Comparison of ENCODE assay signal across 14 cellular contexts in the genomic region with DNA sequence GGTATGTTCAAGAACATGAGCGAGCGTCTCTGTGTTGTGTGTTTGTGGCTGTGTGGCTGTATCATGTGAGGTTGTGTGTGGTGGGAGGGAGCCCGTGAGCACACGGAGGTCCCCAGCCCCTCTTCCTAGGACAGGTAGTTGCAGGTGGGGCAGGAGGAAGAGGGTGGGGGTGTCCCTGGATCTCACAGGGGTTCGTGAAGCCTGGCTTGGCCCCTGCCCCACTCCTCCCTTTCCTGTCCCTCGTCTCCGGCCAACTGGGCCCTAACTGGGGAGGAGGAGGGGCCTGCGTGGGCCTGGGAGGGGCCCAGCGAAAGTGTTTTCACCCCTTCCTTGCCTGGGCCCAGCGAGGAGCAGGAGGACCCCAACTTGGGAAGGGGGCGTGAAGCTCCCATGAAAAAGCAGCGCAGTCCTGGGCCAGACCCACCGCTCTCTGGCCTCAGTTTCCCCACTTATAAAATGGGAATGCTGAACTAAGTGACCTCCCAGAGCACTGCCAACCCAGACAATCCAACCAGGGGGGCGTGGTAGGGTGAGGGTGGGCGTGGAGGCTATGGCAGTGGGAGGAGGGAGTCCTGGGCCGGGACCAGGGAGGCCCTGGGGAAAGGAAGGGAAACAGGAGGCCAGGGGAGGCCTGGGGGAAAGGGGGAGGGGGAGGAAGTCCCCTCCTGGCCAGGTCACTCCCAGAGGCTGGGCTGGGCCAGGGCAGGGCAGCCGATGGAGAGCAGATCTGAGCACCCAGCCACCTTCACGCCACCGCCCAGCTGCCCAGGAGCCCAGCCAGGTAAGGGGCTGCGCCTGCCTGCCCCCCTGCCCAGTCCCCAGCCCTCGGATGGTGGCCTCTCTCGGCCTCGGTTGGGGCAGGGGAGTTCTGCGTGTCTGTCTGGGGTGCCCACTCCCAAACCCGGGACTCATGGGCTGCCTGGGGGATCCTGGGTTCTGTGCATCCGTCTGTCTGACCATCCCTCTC. TPM values are rescaled to one million over a fixed set of nuclear protein-coding genes. Genes with fewer than 3 reads are reported as not detected.
DNase-seq lines count a peak whose midpoint lies in the region; ATAC-seq, FAIRE-seq and TF ChIP-seq lines count a peak whose summit lies in the region.
"Had no signal": no experiment of that assay in that cellular context is flagged by ENCODE, and none has a peak within 500 bp of the region (broad histone marks: within the 10 kb centered on the region; RNA-seq: fewer than 3 reads in every experiment).

A gene (plus strand): TSS at position 683 of the 967 bp plus-strand sequence. CDS start 473 bp downstream, outside the sequence.

- H3K27me3 ChIP-seq in right lobe of liver = no peaks in the 10 kb centered on the region
- peaks cover 2 to 11% of the 10 kb centered on the region in 2 experiments; a peak in 2 of 5 replicates for H3K27me3 ChIP-seq in HepG2 (ENCODE audit: control insufficient read depth in 1 of 2, insufficient read depth in 2 of 2, low read length in 2 of 2)
- H3K27me3 ChIP-seq in lung (ENCODE audit: control insufficient read depth, insufficient read depth) = peaks cover 7% of the 10 kb centered on the region

- H3K4me3 ChIP-seq in right lobe of liver (no peak within 1 kb of the TSS), HepG2 (replicated peaks in 1 of 3; ENCODE audit: insufficient read depth in 1 of 3, low read depth in 2 of 3, low read length in 3 of 3) (no peak within 1 kb of the TSS), lung (no peak within 1 kb of the TSS)

- peak within 1 kb of the TSS; percentile 8 for H3K4me3 Mint-ChIP-seq in activated CD4-positive, alpha-beta memory T cell treated with anti-CD3 and anti-CD28 coated beads for 36 hours
- H3K4me3 Mint-ChIP-seq: stimulated activated naive CD8-positive, alpha-beta T cell treated with anti-CD3 and anti-CD28 coated beads, Interleukin-15, Interleukin-2, amounts not matched to agents 100 ng/mL and 50 ng/mL, for 24 hours had no signal

- no peaks in the 10 kb centered on the region for H3K9me3 Mint-ChIP-seq in activated CD4-positive, alpha-beta memory T cell treated with anti-CD3 and anti-CD28 coated beads for 36 hours
- H3K9me3 Mint-ChIP-seq: stimulated activated naive CD8-positive, alpha-beta T cell treated with anti-CD3 and anti-CD28 coated beads, Interleukin-15, Interleukin-2, amounts not matched to agents 100 ng/mL and 50 ng/mL, for 24 hours had no signal

- peaks cover 37% of the 10 kb centered on the region for H3K4me1 Mint-ChIP-seq in activated CD4-positive, alpha-beta memory T cell treated with anti-CD3 and anti-CD28 coated beads for 36 hours (ENCODE audit: low read depth)

- no peak for TF ChIP-seq EP300 in HepG2 (IDR thresholded peaks at IDR 0.05; ENCODE audit: low read depth in 2 of 2, low read length in 2 of 2)
- no peak for TF ChIP-seq EP300 in HepG2 (CRISPR knock-in tag; IDR thresholded peaks at IDR 0.05; ENCODE audit: borderline replicate concordance)

- H3K79me2 ChIP-seq in HepG2 (ENCODE audit: insufficient read depth, low read length) = no peaks in the 10 kb centered on the region

- H3K27me3 Mint-ChIP-seq in activated CD4-positive, alpha-beta memory T cell treated with anti-CD3 and anti-CD28 coated beads for 36 hours = no peaks in the 10 kb centered on the region
- H3K27me3 Mint-ChIP-seq: stimulated activated naive CD8-positive, alpha-beta T cell treated with anti-CD3 and anti-CD28 coated beads, Interleukin-15, Interleukin-2, amounts not matched to agents 100 ng/mL and 50 ng/mL, for 24 hours had no signal

- H3K27ac ChIP-seq in right lobe of liver (no peak within 1 kb of the TSS), HepG2 (ENCODE audit: extremely low read length, insufficient read depth, low read length) (no peak within 1 kb of the TSS), lung (ENCODE audit: low read depth in 1 of 2, low read length in 1 of 2) (peak within 1 kb of the TSS; percentile 32 to 49)

- peak; percentile 16 to 45 (median 26) for ATAC-seq in right lobe of liver
- ATAC-seq in HepG2 = no peak
- no peak for ATAC-seq in lung (ENCODE audit: insufficient read depth, low FRiP score)
- ATAC-seq in GM21390 (IDR thresholded peaks at IDR 0.05; ENCODE audit: unreplicated experiment) = no peak

- POLR2A ChIA-PET in HepG2 (lab: Yijun Ruan, JAX) = no interaction called here
- POLR2A ChIA-PET in activated CD4-positive, alpha-beta memory T cell treated with anti-CD3 and anti-CD28 coated beads for 36 hours (lab: Charles Lee) = no interaction called here

- in situ Hi-C loops in HepG2 (cut with HindIII; ENCODE audit: extremely low pct_ligation_motif_present, low pct_unique_long_range_greater_than_20kb) = no loop called here

- H3K4me1 ChIP-seq in right lobe of liver (no peaks in the 10 kb centered on the region), HepG2 (ENCODE audit: insufficient read depth, low read length) (no peaks in the 10 kb centered on the region), lung (ENCODE audit: control insufficient read depth in 2 of 2, insufficient read depth in 2 of 2, low read length in 2 of 2) (peaks cover 0 to 16% of the 10 kb centered on the region in 2 donors)

- no peak within 1 kb of the TSS for H3K9ac ChIP-seq in HepG2 (ENCODE audit: insufficient read depth, low read depth, low read length)

- H4K20me1 ChIP-seq in HepG2 (ENCODE audit: insufficient read depth, low read length) = no peaks in the 10 kb centered on the region

- no peak within 1 kb of the TSS for H3K27ac Mint-ChIP-seq in activated CD4-positive, alpha-beta memory T cell treated with anti-CD3 and anti-CD28 coated beads for 36 hours

- H2AFZ ChIP-seq in HepG2 (ENCODE audit: low read length) = no peak within 1 kb of the TSS

- no peaks in the 10 kb centered on the region for H3K36me3 Mint-ChIP-seq in activated CD4-positive, alpha-beta memory T cell treated with anti-CD3 and anti-CD28 coated beads for 36 hours

- DNase-seq in right lobe of liver (no peak), HepG2 (ENCODE audit: low spot score) (no peak), lung (ENCODE audit: low spot score) (no peak), SIG-M5 treated with dmso at 0.1 percent for 504 hours (lab: John Stamatoyannopoulos, UW; ENCODE audit: unreplicated experiment) (no peak), NCI-H2196 treated with DMSO at 0.1 percent for 48 hours (lab: John Stamatoyannopoulos, UW; ENCODE audit: unreplicated experiment) (no peak), frontal cortex (ENCODE audit: low spot score in 2 of 2) (no peak)
- no peak for DNase-seq in activated CD4-positive, alpha-beta memory T cell treated with anti-CD3 and anti-CD28 coated beads for 36 hours
- DNase-seq: activated effector memory CD4-positive, alpha-beta T cell treated with Interleukin-2 at 50 U/mL for 16 hours; IMR-90; NCI-H524 treated with DMSO at 0.1 percent for 48 hours; stimulated activated CD4-positive, alpha-beta T cell treated with anti-CD3 and anti-CD28 coated beads, Interleukin-12 subunit alpha, Interleukin-12 subunit beta, amount 100 ng/mL, for 4 hours had no signal

- no peak for TF ChIP-seq RAD21 in HepG2 (CRISPR knock-in tag; IDR thresholded peaks at IDR 0.05)

- no peaks in the 10 kb centered on the region for H3K9me3 ChIP-seq in right lobe of liver
- H3K9me3 ChIP-seq in HepG2 (ENCODE audit: low read length) = no peaks in the 10 kb centered on the region
- peaks cover 0 to 10% of the 10 kb centered on the region in 2 donors for H3K9me3 ChIP-seq in lung (ENCODE audit: control insufficient read depth in 2 of 2, insufficient read depth in 1 of 2, low read length in 1 of 2)

- H3K36me3 ChIP-seq in right lobe of liver (no peaks in the 10 kb centered on the region), HepG2 (replicated peaks in 1 of 2; ENCODE audit: control insufficient read depth in 1 of 2, insufficient read depth in 2 of 2, low read length in 2 of 2) (no peaks in the 10 kb centered on the region), lung (ENCODE audit: control insufficient read depth in 2 of 2, insufficient read depth in 2 of 2, low read length in 2 of 2) (no peaks in the 10 kb centered on the region)

- 40% methylated on average over 11 of the region's 26 CpGs for WGBS in right lobe of liver (ENCODE audit: insufficient coverage, low coverage, low lambda C conversion rate, missing lambda C conversion rate)
- 0% methylated on average over 3 of the region's 26 CpGs for WGBS in HepG2 (ENCODE audit: low lambda C conversion rate)
- WGBS in lung, 2 donors = 33 to 53% methylated on average over 13 to 26 of the region's 26 CpGs

- TF ChIP-seq POLR2A in right lobe of liver (IDR thresholded peaks at IDR 0.05) (no peak), HepG2 (IDR thresholded peaks at IDR 0.05; ENCODE audit: insufficient read depth in 1 of 2, low read depth in 2 of 2, low read length in 2 of 2) (no peak)

- FAIRE-seq in HepG2 (lab: Jason Lieb, UNC) (no peak), frontal cortex (lab: Jason Lieb, UNC) (no peak)

- intact Hi-C loops in right lobe of liver (cut with DNase I) = no loop called here
- intact Hi-C loops in HepG2 (cut with micrococcal nuclease; ENCODE audit: unreplicated experiment) = no loop called here
- intact Hi-C loops in activated CD4-positive, alpha-beta memory T cell treated with anti-CD3 and anti-CD28 coated beads for 36 hours (cut with micrococcal nuclease) = no loop called here

- TF ChIP-seq CTCF in right lobe of liver (IDR thresholded peaks at IDR 0.05) (no peak), HepG2 (CRISPR knock-in tag; IDR thresholded peaks at IDR 0.05) (no peak), lung (IDR thresholded peaks at IDR 0.05; ENCODE audit: control extremely low read depth, extremely low read depth) (no peak)

- CTCF ChIA-PET in HepG2 (lab: Yijun Ruan, JAX; ENCODE audit: low intra/inter-chr PET ratio, low total read pairs) = no interaction called here
- CTCF ChIA-PET in activated CD4-positive, alpha-beta memory T cell treated with anti-CD3 and anti-CD28 coated beads for 36 hours (lab: Charles Lee) = no interaction called here

- no peak within 1 kb of the TSS for H3K4me2 ChIP-seq in HepG2 (ENCODE audit: low read depth, low read length)

- BruUV-seq in HepG2 (replicated peaks; lab: Mats Ljungman, UMichigan) = no TSS peak

RNA-seq across cellular contexts. Expression of the gene that starts here (rescaled TPM):
- under 1 TPM in 1 of 6 experiments, not detected in 5; 0.31 TPM for total RNA-seq in right lobe of liver
- total RNA-seq in HepG2 (2016; rRNA removed; fragmentation: Illumina TruSeq; extraction: Trizol) = not detected in 2 replicates
- not detected in 2 replicates for total RNA-seq in HepG2 (2016; cell fraction: cytosol; rRNA removed; fragmentation: Illumina TruSeq; extraction: Trizol; ENCODE audit: low read depth)
- not detected in 2 replicates for total RNA-seq in HepG2 (2016; cell fraction: insoluble cytoplasmic fraction; rRNA removed; fragmentation: Illumina TruSeq; extraction: Trizol)
- total RNA-seq in HepG2 (2016; cell fraction: membrane; rRNA removed; fragmentation: Illumina TruSeq; extraction: Trizol) = not detected in 2 replicates
- not detected in 2 replicates for total RNA-seq in HepG2 (2016; cell fraction: nucleus; rRNA removed; fragmentation: Illumina TruSeq; extraction: Trizol)
- not detected in 2 replicates for polyA plus RNA-seq in HepG2 (2011; rRNA removed)
- not detected in 2 replicates for polyA plus RNA-seq in HepG2 (2011; cell fraction: cytosol; rRNA removed)
- polyA plus RNA-seq in HepG2 (2011; cell fraction: nucleus; rRNA removed) = not detected in 2 replicates
- not detected in 2 replicates for polyA plus RNA-seq in HepG2 (2012)
- not detected in 2 replicates for polyA plus RNA-seq in HepG2 (2016; cell fraction: cytosol; fragmentation: Illumina TruSeq; extraction: Trizol; ENCODE audit: low read depth)
- not detected in 2 replicates for polyA plus RNA-seq in HepG2 (2016; cell fraction: insoluble cytoplasmic fraction; fragmentation: Illumina TruSeq; extraction: Trizol; ENCODE audit: low read depth)
- not detected in 2 replicates for polyA plus RNA-seq in HepG2 (2016; cell fraction: membrane; fragmentation: Illumina TruSeq; extraction: Trizol; ENCODE audit: low read depth)
- not detected in 2 replicates for polyA plus RNA-seq in HepG2 (2016; cell fraction: nucleus; fragmentation: Illumina TruSeq; extraction: Trizol; ENCODE audit: insufficient read depth, low read depth)
- 0.18 and 0.87 TPM in 2 replicates for polyA minus RNA-seq in HepG2 (2011; rRNA and poly(A)+ RNA removed; ENCODE audit: low replicate concordance)
- not detected in 2 replicates for polyA minus RNA-seq in HepG2 (2011; cell fraction: cytosol; rRNA and poly(A)+ RNA removed)
- not detected in 2 replicates for polyA minus RNA-seq in HepG2 (2011; cell fraction: nucleus; rRNA and poly(A)+ RNA removed)
- total RNA-seq in activated CD4-positive, alpha-beta memory T cell treated with anti-CD3 and anti-CD28 coated beads for 36 hours = not detected
- total RNA-seq in lung = 1 to 10 TPM in 1 of 2 donors, under 1 TPM in 1; 0.98 to 2.5 TPM
- under 1 TPM; 0.51 to 0.70 TPM for polyA plus RNA-seq in lung
- total RNA-seq in frontal cortex = not detected
- total RNA-seq: IMR-90 had no signal
- polyA plus RNA-seq: BJ, IMR-90 had no signal

Comparison
In these comparisons a context has a peak if more than half of its experiments do, and no peak if none do; other contexts are left out.
1. Peak in ATAC-seq in right lobe of liver; RNA of the gene not detected or under 1 TPM.
2. H3K27ac ChIP-seq: peak in lung (2 of 2); none in right lobe of liver (0 of 3) and HepG2 (single experiment).